Comparison of ENCODE assay signal across 29 cellular contexts in genomic region chr1:217026506-217026905, GRCh38.
DNase-seq lines count a peak whose midpoint lies in the region; ATAC-seq and TF ChIP-seq lines count a peak whose summit lies in the region.
"Had no signal": no experiment of that assay in that cellular context is flagged by ENCODE, and none has a peak within 500 bp of the region (broad histone marks: within the 10 kb centered on the region; RNA-seq: fewer than 3 reads in every experiment).

No MANE protein-coding gene starts in this region.

- H3K27ac ChIP-seq in body of pancreas (peak overlapping the region in 3 of 4 donors; percentile 41 to 85 (median 79)), mesenchymal stem cell (ENCODE audit: low read length, poor library complexity, severe bottlenecking) (peak overlapping the region; percentile 58), upper lobe of left lung (no peak overlapping the region)
- H3K27ac ChIP-seq: coronary artery, heart right ventricle, left ventricle myocardium inferior, skin epidermis, transverse colon had no signal

- DNase-seq in Caki2 (ENCODE audit: low read depth) (peak; percentile 53), HT-29 (ENCODE audit: low spot score) (peak; percentile 41), body of pancreas (peak in 3 of 4 donors; percentile 7 to 38 (median 12)), mesenchymal stem cell (no peak), upper lobe of left lung (no peak), NAMALWA (ENCODE audit: low spot score) (no peak), foreskin melanocyte (no peak)
- DNase-seq in activated naive CD4-positive, alpha-beta T cell treated with anti-CD3 and anti-CD28 coated beads, Interleukin-2, amount 10 ng/mL, durations not matched to agents 7 days and 5 days: no peak
- DNase-seq: activated CD4-positive, alpha-beta T cell treated with anti-CD3 and anti-CD28 coated beads, Interleukin-2, amount 50 U/mL, for 4 hours; activated CD4-positive, CD25-positive, alpha-beta regulatory T cell; activated naive CD4-positive, alpha-beta T cell treated with anti-CD3 and anti-CD28 coated beads for 36 hours; activated T-cell treated with anti-CD3 and anti-CD28 coated beads, Interleukin-2, amount 50 U/mL, for 72 hours; DND-41; effector memory CD8-positive, alpha-beta T cell; heart right ventricle; Kasumi-1; left ventricle myocardium inferior; naive thymus-derived CD4-positive, alpha-beta T cell; NCI-H1048; NCI-H1694; SIG-M5; stimulated activated CD4-positive, alpha-beta T cell treated with anti-CD3 and anti-CD28 coated beads, Interleukin-2, amount 100 ng/mL, for 24 hours; T-helper 1 cell; transverse colon had no signal

- intact Hi-C loops in body of pancreas (cut with DNase I): no loop called here

- H3K79me1 ChIP-seq in mesenchymal stem cell (replicated peaks; ENCODE audit: low read length, poor library complexity, severe bottlenecking): no peaks in the 10 kb centered on the region

- H3K4me1 ChIP-seq in body of pancreas: peaks cover 47% of the 10 kb centered on the region
- H3K4me1 ChIP-seq in mesenchymal stem cell (ENCODE audit: control insufficient read depth, insufficient read depth, low read depth, low read length): peaks cover 3% of the 10 kb centered on the region
- no peaks in the 10 kb centered on the region for H3K4me1 ChIP-seq in upper lobe of left lung

- H3K27me3 ChIP-seq in body of pancreas (no peaks in the 10 kb centered on the region), mesenchymal stem cell (ENCODE audit: control insufficient read depth in 1 of 2, insufficient read depth in 1 of 2, low read length in 2 of 2) (no peaks in the 10 kb centered on the region), upper lobe of left lung (no peaks in the 10 kb centered on the region)
- H3K27me3 ChIP-seq: heart right ventricle, transverse colon had no signal

- no peak overlapping the region for H3K14ac ChIP-seq in mesenchymal stem cell (ENCODE audit: low read length in 2 of 2)

- in situ Hi-C loops in Caki2 (cut with HindIII; ENCODE audit: low pct_unique_long_range_greater_than_20kb, low sequenced_read_pairs): no loop called here

- no peak overlapping the region for H3K23ac ChIP-seq in mesenchymal stem cell (ENCODE audit: low read length in 2 of 2)

- no peak overlapping the region for H4K8ac ChIP-seq in mesenchymal stem cell (ENCODE audit: low read length)

- H3K4me3 ChIP-seq in body of pancreas: no peak overlapping the region
- no peak overlapping the region for H3K4me3 ChIP-seq in mesenchymal stem cell (ENCODE audit: insufficient read depth in 1 of 2, low read depth in 1 of 2, low read length in 2 of 2)
- H3K4me3 ChIP-seq in upper lobe of left lung: no peak overlapping the region
- H3K4me3 ChIP-seq: coronary artery, GM12878, heart right ventricle, left ventricle myocardium inferior, skin epidermis, transverse colon had no signal

- H3K4me3 Mint-ChIP-seq in activated naive CD4-positive, alpha-beta T cell treated with anti-CD3 and anti-CD28 coated beads, Interleukin-2, amount 10 ng/mL, durations not matched to agents 7 days and 5 days: no peak overlapping the region
- H3K4me3 Mint-ChIP-seq: activated naive CD4-positive, alpha-beta T cell treated with anti-CD3 and anti-CD28 coated beads for 36 hours; activated T-cell treated with anti-CD3 and anti-CD28 coated beads, Interleukin-2, amount 50 U/mL, for 72 hours; effector memory CD8-positive, alpha-beta T cell; naive thymus-derived CD4-positive, alpha-beta T cell had no signal

- peaks cover 7% of the 10 kb centered on the region for H3K4me1 Mint-ChIP-seq in activated naive CD4-positive, alpha-beta T cell treated with anti-CD3 and anti-CD28 coated beads, Interleukin-2, amount 10 ng/mL, durations not matched to agents 7 days and 5 days

- peaks cover 7% of the 10 kb centered on the region for H3K9me3 Mint-ChIP-seq in activated naive CD4-positive, alpha-beta T cell treated with anti-CD3 and anti-CD28 coated beads, Interleukin-2, amount 10 ng/mL, durations not matched to agents 7 days and 5 days

- no peak overlapping the region for H2BK15ac ChIP-seq in mesenchymal stem cell (ENCODE audit: low read depth, poor library complexity, severe bottlenecking)

- no peak overlapping the region for H2AFZ ChIP-seq in mesenchymal stem cell (ENCODE audit: low read depth, low read length)

- TF ChIP-seq CTCF in body of pancreas (IDR thresholded peaks at IDR 0.05) (no peak), upper lobe of left lung (IDR thresholded peaks at IDR 0.05) (no peak)

- H3K9ac ChIP-seq in mesenchymal stem cell (ENCODE audit: low read length): no peak overlapping the region

- H3K4me2 ChIP-seq in mesenchymal stem cell (ENCODE audit: low read length, poor library complexity, severe bottlenecking): peak overlapping the region; percentile 9

- CTCF ChIA-PET in activated naive CD4-positive, alpha-beta T cell treated with anti-CD3 and anti-CD28 coated beads, Interleukin-2, amount 10 ng/mL, durations not matched to agents 7 days and 5 days (lab: Charles Lee): no interaction called here

- H3K36me3 ChIP-seq in body of pancreas (replicated peaks in 1 of 2; ENCODE audit: insufficient read depth in 1 of 2, low read depth in 2 of 2): no peaks in the 10 kb centered on the region
- H3K36me3 ChIP-seq in mesenchymal stem cell (ENCODE audit: control insufficient read depth in 1 of 2, insufficient read depth in 2 of 2, low read depth in 1 of 2, low read length in 2 of 2): no peaks in the 10 kb centered on the region
- H3K36me3 ChIP-seq in upper lobe of left lung: no peaks in the 10 kb centered on the region
- H3K36me3 ChIP-seq: heart right ventricle, left ventricle myocardium inferior, transverse colon had no signal

- no peak overlapping the region for H4K91ac ChIP-seq in mesenchymal stem cell (ENCODE audit: low read length)

- WGBS in body of pancreas, 2 donors: 6 to 37% methylated on average over 2 of the region's 2 CpGs
- no CpG with 5 or more reads among the region's 2 CpGs for WGBS in mesenchymal stem cell
- 78 to 95% methylated on average over 1 to 2 of the region's 2 CpGs for WGBS in upper lobe of left lung, 2 donors

- H3K27ac Mint-ChIP-seq in activated naive CD4-positive, alpha-beta T cell treated with anti-CD3 and anti-CD28 coated beads, Interleukin-2, amount 10 ng/mL, durations not matched to agents 7 days and 5 days: no peak overlapping the region
- H3K27ac Mint-ChIP-seq: activated naive CD4-positive, alpha-beta T cell treated with anti-CD3 and anti-CD28 coated beads for 36 hours; activated T-cell treated with anti-CD3 and anti-CD28 coated beads, Interleukin-2, amount 50 U/mL, for 72 hours; effector memory CD8-positive, alpha-beta T cell; naive thymus-derived CD4-positive, alpha-beta T cell had no signal

- H2BK12ac ChIP-seq in mesenchymal stem cell (ENCODE audit: low read length in 2 of 2): no peak overlapping the region

- no peak overlapping the region for H3K18ac ChIP-seq in mesenchymal stem cell (ENCODE audit: low read depth in 1 of 2, low read length in 2 of 2)

- no peak overlapping the region for H2AK5ac ChIP-seq in mesenchymal stem cell (ENCODE audit: low read length, severe bottlenecking)

- no peak overlapping the region for H3K4ac ChIP-seq in mesenchymal stem cell (ENCODE audit: low read depth in 1 of 2, low read length in 2 of 2)

- H2BK5ac ChIP-seq in mesenchymal stem cell (ENCODE audit: low read depth, low read length, poor library complexity, severe bottlenecking): no peak overlapping the region

- no peak for TF ChIP-seq EP300 in upper lobe of left lung (IDR thresholded peaks at IDR 0.05)

- H3K9me3 ChIP-seq in body of pancreas (no peaks in the 10 kb centered on the region), mesenchymal stem cell (ENCODE audit: control insufficient read depth, low read length) (no peaks in the 10 kb centered on the region), upper lobe of left lung (no peaks in the 10 kb centered on the region)
- H3K9me3 ChIP-seq: left ventricle myocardium inferior, transverse colon had no signal

- H2BK120ac ChIP-seq in mesenchymal stem cell (ENCODE audit: low read depth, low read length): no peak overlapping the region

- no peaks in the 10 kb centered on the region for H3K27me3 Mint-ChIP-seq in activated naive CD4-positive, alpha-beta T cell treated with anti-CD3 and anti-CD28 coated beads, Interleukin-2, amount 10 ng/mL, durations not matched to agents 7 days and 5 days
- H3K27me3 Mint-ChIP-seq: effector memory CD8-positive, alpha-beta T cell; naive thymus-derived CD4-positive, alpha-beta T cell had no signal

- ATAC-seq in body of pancreas (peak; percentile 62), upper lobe of left lung (ENCODE audit: low FRiP score in 2 of 2) (no peak)
- ATAC-seq: activated T-cell treated with anti-CD3 and anti-CD28 coated beads, Interleukin-2, amount 50 U/mL, for 72 hours; effector memory CD8-positive, alpha-beta T cell; HCT116; heart right ventricle; naive thymus-derived CD4-positive, alpha-beta T cell; Panc1 had no signal

- no peaks in the 10 kb centered on the region for H3K36me3 Mint-ChIP-seq in activated naive CD4-positive, alpha-beta T cell treated with anti-CD3 and anti-CD28 coated beads, Interleukin-2, amount 10 ng/mL, durations not matched to agents 7 days and 5 days
- H3K36me3 Mint-ChIP-seq: naive thymus-derived CD4-positive, alpha-beta T cell had no signal

- TF ChIP-seq POLR2A in body of pancreas (IDR thresholded peaks at IDR 0.05) (no peak), upper lobe of left lung (IDR thresholded peaks at IDR 0.05) (no peak)

Comparison
In these comparisons a context has a peak if more than half of its experiments do, and no peak if none do; other contexts are left out.
1. DNase-seq: peak in Caki2 (single experiment), HT-29 (single experiment) and body of pancreas (3 of 4); none in mesenchymal stem cell (single experiment), upper lobe of left lung (0 of 2), activated naive CD4-positive, alpha-beta T cell treated with anti-CD3 and anti-CD28 coated beads, Interleukin-2, amount 10 ng/mL, durations not matched to agents 7 days and 5 days (single experiment), NAMALWA (single experiment) and foreskin melanocyte (single experiment).
2. H3K27ac ChIP-seq: peak in body of pancreas (3 of 4) and mesenchymal stem cell (single experiment); none in upper lobe of left lung (0 of 4).